Comparison of ENCODE assay signal across 8 cellular contexts in genomic region chr7:6026011-6026819, GRCh38. TPM values are rescaled to one million over a fixed set of nuclear protein-coding genes. Genes with fewer than 3 reads are reported as not detected.
DNase-seq lines count a peak whose midpoint lies in the region; ATAC-seq and TF ChIP-seq lines count a peak whose summit lies in the region.

No MANE protein-coding gene starts in this region.

- peak; percentile 22 for DNase-seq in HFFc6
- peak; percentile 78 for DNase-seq in NCI-H226
- DNase-seq in activated CD4-positive, alpha-beta T cell treated with anti-CD3 and anti-CD28 coated beads, Interleukin-2, amount 50 U/mL, for 4 hours: peak; percentile 52 to 53
- peak; percentile 62 to 69 (median 63) for DNase-seq in effector memory CD8-positive, alpha-beta T cell
- DNase-seq in mucosa of descending colon: peak; percentile 88 to 93 (median 90)
- no peak for DNase-seq in NCI-H1436 treated with DMSO at 0.1 percent for 48 hours (lab: John Stamatoyannopoulos, UW)

- H3K36me3 ChIP-seq in mucosa of descending colon (ENCODE audit: low read depth): peaks cover 9% of the 10 kb centered on the region

- H3K4me3 ChIP-seq in mucosa of descending colon: no peak overlapping the region

- H3K9me3 ChIP-seq in mucosa of descending colon: no peaks in the 10 kb centered on the region

- peak; percentile 55 for TF ChIP-seq CTCF in GM12873 (IDR thresholded peaks at IDR 0.05; ENCODE audit: insufficient read depth, low read depth, low read length, missing control alignments)
- peak; percentile 56 for TF ChIP-seq CTCF in HFFc6 (IDR thresholded peaks at IDR 0.05)
- TF ChIP-seq CTCF in mucosa of descending colon (IDR thresholded peaks at IDR 0.05): no peak

- ATAC-seq in effector memory CD8-positive, alpha-beta T cell (replicated peaks): peak; percentile 100
- ATAC-seq in mucosa of descending colon: peak; percentile 95
- ATAC-seq in stimulated activated memory B cell treated with anti-CD40 and anti-IgM and Interleukin-4, amounts not matched to agents 10 μg/mL and 1 μg/mL and 100 μg/mL, for 72 hours: peak; percentile 94

- H3K4me3 Mint-ChIP-seq in HFFc6: no peak overlapping the region
- peak overlapping the region; percentile 80 to 81 for H3K4me3 Mint-ChIP-seq in effector memory CD8-positive, alpha-beta T cell
- H3K4me3 Mint-ChIP-seq in stimulated activated memory B cell treated with anti-CD40 and anti-IgM and Interleukin-4, amounts not matched to agents 10 μg/mL and 1 μg/mL and 100 μg/mL, for 72 hours: peak overlapping the region; percentile 71

- no peak overlapping the region; the same call in 1 of the 2 replicates for H3K27ac Mint-ChIP-seq in HFFc6
- peak overlapping the region; percentile 88 to 93 for H3K27ac Mint-ChIP-seq in effector memory CD8-positive, alpha-beta T cell
- H3K27ac Mint-ChIP-seq in stimulated activated memory B cell treated with anti-CD40 and anti-IgM and Interleukin-4, amounts not matched to agents 10 μg/mL and 1 μg/mL and 100 μg/mL, for 72 hours: peak overlapping the region; percentile 87

- no peaks in the 10 kb centered on the region for H3K4me1 Mint-ChIP-seq in HFFc6 (ENCODE audit: low read depth)
- H3K4me1 Mint-ChIP-seq in effector memory CD8-positive, alpha-beta T cell (ENCODE audit: low read depth in 2 of 2): peaks cover 16 to 19% of the 10 kb centered on the region in 2 donors
- peaks cover 28% of the 10 kb centered on the region for H3K4me1 Mint-ChIP-seq in stimulated activated memory B cell treated with anti-CD40 and anti-IgM and Interleukin-4, amounts not matched to agents 10 μg/mL and 1 μg/mL and 100 μg/mL, for 72 hours

- peaks cover 37% of the 10 kb centered on the region for H3K36me3 Mint-ChIP-seq in HFFc6 (ENCODE audit: low read depth)
- H3K36me3 Mint-ChIP-seq in effector memory CD8-positive, alpha-beta T cell (ENCODE audit: insufficient read depth): peaks cover 66% of the 10 kb centered on the region
- peaks cover 64% of the 10 kb centered on the region for H3K36me3 Mint-ChIP-seq in stimulated activated memory B cell treated with anti-CD40 and anti-IgM and Interleukin-4, amounts not matched to agents 10 μg/mL and 1 μg/mL and 100 μg/mL, for 72 hours

- intact Hi-C loops in mucosa of descending colon (cut with DNase I, micrococcal nuclease): no loop called here

- no peaks in the 10 kb centered on the region for H3K9me3 Mint-ChIP-seq in HFFc6
- no peaks in the 10 kb centered on the region for H3K9me3 Mint-ChIP-seq in effector memory CD8-positive, alpha-beta T cell
- H3K9me3 Mint-ChIP-seq in stimulated activated memory B cell treated with anti-CD40 and anti-IgM and Interleukin-4, amounts not matched to agents 10 μg/mL and 1 μg/mL and 100 μg/mL, for 72 hours: no peaks in the 10 kb centered on the region

- H3K4me1 ChIP-seq in mucosa of descending colon (ENCODE audit: low read depth): peaks cover 35% of the 10 kb centered on the region

- peaks cover 8% of the 10 kb centered on the region for H3K27me3 Mint-ChIP-seq in HFFc6 (ENCODE audit: insufficient read depth)
- no peaks in the 10 kb centered on the region for H3K27me3 Mint-ChIP-seq in effector memory CD8-positive, alpha-beta T cell
- H3K27me3 Mint-ChIP-seq in stimulated activated memory B cell treated with anti-CD40 and anti-IgM and Interleukin-4, amounts not matched to agents 10 μg/mL and 1 μg/mL and 100 μg/mL, for 72 hours: no peaks in the 10 kb centered on the region

RNA-seq across cellular contexts. Expression of gene ANKRD61, which starts 5.0 kb away (rescaled TPM):
- total RNA-seq in HFFc6 (2021; fragmentation: NEBNext Ultra II Directional; extraction: Animal tissue kit (Norgen Biotek cat#: 25700)): under 1 TPM in 4 of 6 experiments, not detected in 2; 0.17 to 0.24 (median 0.19) TPM
- not detected for total RNA-seq in mucosa of descending colon

RNA-seq across cellular contexts. Expression of gene AIMP2, which starts 17.1 kb away (rescaled TPM):
- 10 to 100 TPM; 36.2 to 47.2 (median 42.9) TPM for total RNA-seq in HFFc6 (2021; fragmentation: NEBNext Ultra II Directional; extraction: Animal tissue kit (Norgen Biotek cat#: 25700))
- 10 to 100 TPM; 29.4 to 47.3 (median 36.7) TPM for total RNA-seq in mucosa of descending colon

RNA-seq across cellular contexts. Expression of gene PMS2, which starts 17.4 kb away (rescaled TPM):
- total RNA-seq in HFFc6 (2021; fragmentation: NEBNext Ultra II Directional; extraction: Animal tissue kit (Norgen Biotek cat#: 25700)): 10 to 100 TPM; 12.1 to 13.4 (median 12.8) TPM
- 10 to 100 TPM in 2 of 3 donors, 1 to 10 TPM in 1; 9.8 to 12.4 (median 12.1) TPM for total RNA-seq in mucosa of descending colon

RNA-seq across cellular contexts. Expression of gene EIF2AK1, which starts 32.8 kb away (rescaled TPM):
- total RNA-seq in HFFc6 (2021; fragmentation: NEBNext Ultra II Directional; extraction: Animal tissue kit (Norgen Biotek cat#: 25700)): 100 to 1,000 TPM in 4 of 6 experiments, 10 to 100 TPM in 2; 90.4 to 103 (median 101) TPM
- total RNA-seq in mucosa of descending colon: 10 to 100 TPM; 62.8 to 99.2 (median 95.5) TPM

RNA-seq across cellular contexts. Expression of gene RSPH10B, which starts 55.7 kb away (rescaled TPM):
- total RNA-seq in HFFc6 (2021; fragmentation: NEBNext Ultra II Directional; extraction: Animal tissue kit (Norgen Biotek cat#: 25700)): under 1 TPM in 1 of 6 experiments, not detected in 5; 0.24 TPM
- total RNA-seq in mucosa of descending colon: not detected
